In genomic region chr14:39956372-39956771, GRCh38 we compare ENCODE assay signal across 18 cellular contexts.
DNase-seq lines count a peak whose midpoint lies in the region; ATAC-seq and TF ChIP-seq lines count a peak whose summit lies in the region.
"Had no signal": no experiment of that assay in that cellular context is flagged by ENCODE, and none has a peak within 500 bp of the region (broad histone marks: within the 10 kb centered on the region; RNA-seq: fewer than 3 reads in every experiment).

No MANE protein-coding gene starts in this region.

- WGBS in mammary epithelial cell (ENCODE audit: low coverage, missing lambda C conversion rate) = 84% methylated on average over 4 of the region's 4 CpGs

- H3K79me2 ChIP-seq in mammary epithelial cell (ENCODE audit: insufficient read depth, low read length) = no peaks in the 10 kb centered on the region

- no peak overlapping the region for H3K4me2 ChIP-seq in mammary epithelial cell (ENCODE audit: insufficient read depth, low read depth, low read length)

- in situ Hi-C loops in mammary epithelial cell (cut with MboI; ENCODE audit: low sequenced_read_pairs in 2 of 2) = no loop called here

- H3K27me3 ChIP-seq in mammary epithelial cell (ENCODE audit: insufficient read depth, low read length) (no peaks in the 10 kb centered on the region), RWPE2 (ENCODE audit: insufficient read depth, poor library complexity, severe bottlenecking) (peaks cover 4% of the 10 kb centered on the region)
- H3K27me3 ChIP-seq: left lung, SJSA1, tibial artery had no signal

- H3K4me3 ChIP-seq in mammary epithelial cell (replicated peaks in 1 of 3; ENCODE audit: insufficient read depth in 1 of 3, low read depth in 2 of 3, low read length in 3 of 3) (no peak overlapping the region), RWPE2 (ENCODE audit: severe bottlenecking) (no peak overlapping the region)
- H3K4me3 ChIP-seq: left lung, SJSA1, tibial artery had no signal

- no peaks in the 10 kb centered on the region for H3K4me1 Mint-ChIP-seq in MCF 10A (ENCODE audit: insufficient read depth, unreplicated experiment)

- BruUV-seq in MCF 10A (replicated peaks; lab: Mats Ljungman, UMichigan) = no TSS peak
- BruUV-seq in mammary epithelial cell (replicated peaks; lab: Mats Ljungman, UMichigan) = no TSS peak

- H3K4me3 Mint-ChIP-seq in MCF 10A (ENCODE audit: unreplicated experiment) = no peak overlapping the region

- H3K9me3 Mint-ChIP-seq in MCF 10A (ENCODE audit: unreplicated experiment) = peaks cover 17% of the 10 kb centered on the region

- no peak overlapping the region for H3K9ac ChIP-seq in mammary epithelial cell (ENCODE audit: insufficient read depth, low read length)

- H3K36me3 ChIP-seq in mammary epithelial cell (ENCODE audit: insufficient read depth, low read length) = no peaks in the 10 kb centered on the region
- no peaks in the 10 kb centered on the region for H3K36me3 ChIP-seq in RWPE2 (ENCODE audit: low read depth)
- H3K36me3 ChIP-seq: left lung, SJSA1, tibial artery had no signal

- no peak overlapping the region for H3K27ac ChIP-seq in mammary epithelial cell (ENCODE audit: insufficient read depth, low read depth, low read length)
- no peak overlapping the region for H3K27ac ChIP-seq in RWPE2 (ENCODE audit: poor library complexity, severe bottlenecking)
- H3K27ac ChIP-seq: HL-60, left lung, SJSA1, tibial artery had no signal

- peaks cover 14% of the 10 kb centered on the region for H3K9me3 ChIP-seq in mammary epithelial cell (replicated peaks; ENCODE audit: insufficient read depth, low read length)
- H3K9me3 ChIP-seq in RWPE2 (ENCODE audit: severe bottlenecking) = no peaks in the 10 kb centered on the region
- H3K9me3 ChIP-seq: SJSA1 had no signal

- intact Hi-C loops in MCF 10A (cut with micrococcal nuclease) (no loop called here), mammary epithelial cell (cut with micrococcal nuclease) (no loop called here)

- H4K20me1 ChIP-seq in mammary epithelial cell (ENCODE audit: insufficient read depth, low read length) = no peaks in the 10 kb centered on the region

- CTCF ChIA-PET in MCF 10A (lab: Yijun Ruan, JAX) (interaction anchor here (0.6 to 2.3 kb wide), 6 partner anchors 9 to 1064 kb away, joined by 3 to 11 read pairs (median 4); no protein-coding TSS in a partner anchor), mammary epithelial cell (lab: Charles Lee; ENCODE audit: low non-redundant PET) (no interaction called here)

- no peak overlapping the region for H3K27ac Mint-ChIP-seq in MCF 10A (ENCODE audit: low read depth, unreplicated experiment)

- no peak overlapping the region for H2AFZ ChIP-seq in mammary epithelial cell (ENCODE audit: low read depth, low read length)

- DNase-seq in MCF 10A (ENCODE audit: unreplicated experiment) (peak; percentile 24), mammary epithelial cell (no peak), Kasumi-1 (lab: John Stamatoyannopoulos, UW) (peak; percentile 28 to 49), RWPE2 (ENCODE audit: low spot score) (no peak), C1 segment of cervical spinal cord (lab: John Stamatoyannopoulos, UW) (no peak), AG08396 (ENCODE audit: low spot score) (no peak)
- DNase-seq in effector CD8-positive, alpha-beta T cell (lab: John Stamatoyannopoulos, UW) = no peak
- no peak for DNase-seq in stimulated activated CD4-positive, alpha-beta T cell treated with anti-CD3 and anti-CD28 coated beads, Interleukin-1b, Interleukin-23, amount 100 ng/mL, for 48 hours
- DNase-seq: aorta; EL; GOT3; hippocampal formation; stimulated activated CD4-positive, alpha-beta T cell treated with anti-CD3 and anti-CD28 coated beads, Interleukin-2, amount 100 ng/mL, for 24 hours; stimulated activated CD8-positive, alpha-beta memory T cell treated with anti-CD3 and anti-CD28 coated beads, Interleukin-4, amount 100 ng/mL, for 48 hours; tibial artery had no signal

- POLR2A ChIA-PET in MCF 10A (lab: Yijun Ruan, JAX) = no interaction called here

- H3K4me1 ChIP-seq in mammary epithelial cell (ENCODE audit: insufficient read depth, low read length) (no peaks in the 10 kb centered on the region), RWPE2 (ENCODE audit: insufficient read depth, poor library complexity, severe bottlenecking) (no peaks in the 10 kb centered on the region)
- H3K4me1 ChIP-seq: left lung, SJSA1, tibial artery had no signal

- no peaks in the 10 kb centered on the region for H3K36me3 Mint-ChIP-seq in MCF 10A (ENCODE audit: insufficient read depth, unreplicated experiment)

- TF ChIP-seq CTCF in MCF 10A (IDR thresholded peaks at IDR 0.05; ENCODE audit: unreplicated experiment) (peak; percentile 14), mammary epithelial cell (conservative IDR thresholded peaks at IDR 0.05 in 1 of 2, IDR thresholded peaks at IDR 0.05 in 1 of 2; ENCODE audit: extremely low read depth in 1 of 2, insufficient read depth in 1 of 2, low read depth in 1 of 2, low read length in 2 of 2) (no peak), RWPE2 (IDR thresholded peaks at IDR 0.05; ENCODE audit: poor library complexity, severe bottlenecking) (peak; percentile 36)

- peaks cover 37% of the 10 kb centered on the region for H3K27me3 Mint-ChIP-seq in MCF 10A (ENCODE audit: insufficient read depth, unreplicated experiment)

- no peak for ATAC-seq in RWPE2 (ENCODE audit: low read depth)
- ATAC-seq: left lung had no signal

- dilution Hi-C loops in mammary epithelial cell (cut with HindIII; ENCODE audit: low sequenced_read_pairs) = no loop called here

Comparison
In these comparisons a context has a peak if more than half of its experiments do, and no peak if none do; other contexts are left out.
1. DNase-seq: peak in MCF 10A (single experiment) and Kasumi-1 (2 of 2); none in mammary epithelial cell (single experiment), RWPE2 (single experiment), C1 segment of cervical spinal cord (0 of 14), effector CD8-positive, alpha-beta T cell (single experiment), stimulated activated CD4-positive, alpha-beta T cell treated with anti-CD3 and anti-CD28 coated beads, Interleukin-1b, Interleukin-23, amount 100 ng/mL, for 48 hours (single experiment) and AG08396 (single experiment).
2. CTCF ChIP-seq: peak in MCF 10A (single experiment) and RWPE2 (single experiment); none in mammary epithelial cell (0 of 2).